Comparison of ENCODE assay signal across 35 cellular contexts in the genomic region with DNA sequence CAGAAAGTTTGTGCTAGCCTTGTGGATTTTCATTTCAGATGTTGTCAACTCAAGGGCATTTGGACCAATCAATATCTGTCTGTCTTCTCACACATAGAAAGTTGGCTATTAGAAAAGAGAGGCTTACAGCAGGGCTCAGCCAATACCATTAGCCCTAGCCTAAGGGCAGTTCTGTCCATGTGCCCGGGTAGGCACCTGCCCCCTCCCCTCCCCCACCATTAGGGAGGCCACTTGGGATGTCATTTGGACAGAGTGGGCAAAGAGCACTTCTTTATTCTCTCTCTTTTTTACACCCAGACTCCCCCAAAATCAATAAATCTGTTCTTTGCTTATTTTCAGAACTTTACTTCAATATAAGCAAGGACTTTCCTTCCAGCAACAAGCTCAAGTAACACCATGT.
"Had no signal": no experiment of that assay in that cellular context is flagged by ENCODE, and none has a peak within 500 bp of the region (broad histone marks: within the 10 kb centered on the region; RNA-seq: fewer than 3 reads in every experiment).

No MANE protein-coding gene starts in this region.

- H3K9me3 ChIP-seq: ascending aorta had no signal

- H3K4me3 ChIP-seq: ascending aorta, cardiac muscle cell had no signal

- H3K9me3 Mint-ChIP-seq: activated B cell treated with CpG ODN at 0.5 μM for 24 hours; activated CD4-positive, alpha-beta memory T cell treated with anti-CD3 and anti-CD28 coated beads, Interleukin-2, amount 10 ng/mL, durations not matched to agents 7 days and 5 days; activated CD4-positive, alpha-beta T cell treated with anti-CD3 and anti-CD28 coated beads, Interleukin-2, amount 10 ng/mL, durations not matched to agents 7 days and 5 days; activated naive CD4-positive, alpha-beta T cell treated with anti-CD3 and anti-CD28 coated beads, Interleukin-2, amount 10 ng/mL, durations not matched to agents 7 days and 5 days; activated naive CD4-positive, alpha-beta T cell treated with anti-CD3 and anti-CD28 coated beads, Interleukin-2, amount 50 U/mL, for 24 hours; activated naive CD8-positive, alpha-beta T cell treated with anti-CD3 and anti-CD28 coated beads, Interleukin-2, amount 10 ng/mL, durations not matched to agents 7 days and 5 days; activated naive CD8-positive, alpha-beta T cell treated with anti-CD3 and anti-CD28 coated beads, Interleukin-2, amount 50 U/mL, for 24 hours; activated T-cell treated with anti-CD3 and anti-CD28 coated beads, Interleukin-2, amount 50 U/mL, for 24 hours; activated T-helper 2 cell treated with anti-CD3 and anti-CD28 coated beads, Interferon-gamma antibody, Interleukin-2, Interleukin-4, amounts not matched to agents 10 μg/mL and 5 μg/mL and 100 μg/mL, durations not matched to agents 14 hours and 24 hours and 36 hours; central memory CD8-positive, alpha-beta T cell; T-helper 1 cell treated with Interleukin-12 subunit alpha and Interleukin-12 subunit beta and Interleukin-4 antibody, amounts not matched to agents 30 μg/mL and 1 μg/mL, for 36 hours; T-helper 2 cell treated with Interferon-gamma antibody and Interleukin-4, amounts not matched to agents 5 μg/mL and 100 μg/mL, for 36 hours had no signal

- DNase-seq: activated B cell treated with CpG ODN at 0.5 μM for 24 hours; activated CD4-positive, alpha-beta memory T cell treated with anti-CD3 and anti-CD28 coated beads, Interleukin-2, amount 10 ng/mL, durations not matched to agents 7 days and 5 days; activated CD4-positive, alpha-beta T cell treated with anti-CD3 and anti-CD28 coated beads for 4 hours; activated CD4-positive, alpha-beta T cell treated with anti-CD3 and anti-CD28 coated beads, Interleukin-2, amount 10 ng/mL, durations not matched to agents 7 days and 5 days; activated CD4-positive, alpha-beta T cell treated with anti-CD3 and anti-CD28 coated beads, Interleukin-2, amount 50 U/mL, for 48 hours; activated CD4-positive, CD25-positive, alpha-beta regulatory T cell treated with anti-CD3 and anti-CD28 coated beads, Interleukin-2, amount 50 U/mL, for 72 hours; activated CD8-positive, alpha-beta memory T cell treated with anti-CD3 and anti-CD28 coated beads for 24 hours; activated CD8-positive, alpha-beta memory T cell treated with anti-CD3 and anti-CD28 coated beads, Interleukin-2, amount 50 U/mL, for 48 hours; activated CD8-positive, alpha-beta T cell treated with anti-CD3 and anti-CD28 coated beads, Interleukin-2, amount 10 ng/mL, durations not matched to agents 7 days and 5 days; activated effector memory CD4-positive, alpha-beta T cell treated with Interleukin-2 at 50 U/mL for 16 hours; activated gamma-delta T cell; activated naive CD4-positive, alpha-beta T cell treated with anti-CD3 and anti-CD28 coated beads, Interleukin-2, amount 10 ng/mL, durations not matched to agents 7 days and 5 days; activated naive CD4-positive, alpha-beta T cell treated with Interleukin-2 at 50 U/mL for 16 hours; activated naive CD8-positive, alpha-beta T cell treated with anti-CD3 and anti-CD28 coated beads, Interleukin-2, amount 10 ng/mL, durations not matched to agents 7 days and 5 days; activated naive CD8-positive, alpha-beta T cell treated with anti-CD3 and anti-CD28 coated beads, Interleukin-2, amount 50 U/mL, for 24 hours; activated T-cell treated with anti-CD3 and anti-CD28 coated beads, Interleukin-2, amount 50 U/mL, for 24 hours; activated T-cell treated with anti-CD3 and anti-CD28 coated beads, Interleukin-2, amount 50 U/mL, for 48 hours; amygdala; anterior cingulate cortex; caudate nucleus; SW 1271; T-helper 1 cell; T-helper 2 cell; T-helper 9 cell had no signal

- H3K4me1 ChIP-seq: ascending aorta had no signal

- H3K4me3 Mint-ChIP-seq: activated B cell treated with CpG ODN at 0.5 μM for 24 hours; activated CD4-positive, alpha-beta memory T cell treated with anti-CD3 and anti-CD28 coated beads, Interleukin-2, amount 10 ng/mL, durations not matched to agents 7 days and 5 days; activated CD4-positive, alpha-beta T cell treated with anti-CD3 and anti-CD28 coated beads, Interleukin-2, amount 10 ng/mL, durations not matched to agents 7 days and 5 days; activated CD8-positive, alpha-beta memory T cell treated with anti-CD3 and anti-CD28 coated beads, Interleukin-2, amount 10 ng/mL, durations not matched to agents 7 days and 5 days; activated CD8-positive, alpha-beta T cell treated with anti-CD3 and anti-CD28 coated beads, Interleukin-2, amount 10 ng/mL, durations not matched to agents 7 days and 5 days; activated naive CD4-positive, alpha-beta T cell treated with anti-CD3 and anti-CD28 coated beads, Interleukin-2, amount 10 ng/mL, durations not matched to agents 7 days and 5 days; activated naive CD4-positive, alpha-beta T cell treated with anti-CD3 and anti-CD28 coated beads, Interleukin-2, amount 50 U/mL, for 24 hours; activated naive CD8-positive, alpha-beta T cell; activated naive CD8-positive, alpha-beta T cell treated with anti-CD3 and anti-CD28 coated beads, Interleukin-2, amount 10 ng/mL, durations not matched to agents 7 days and 5 days; activated naive CD8-positive, alpha-beta T cell treated with anti-CD3 and anti-CD28 coated beads, Interleukin-2, amount 50 U/mL, for 24 hours; activated T-cell treated with anti-CD3 and anti-CD28 coated beads, Interleukin-2, amount 50 U/mL, for 24 hours; brain; central memory CD8-positive, alpha-beta T cell; T-helper 1 cell treated with Interleukin-12 subunit alpha and Interleukin-12 subunit beta and Interleukin-4 antibody, amounts not matched to agents 30 μg/mL and 1 μg/mL, for 36 hours; T-helper 2 cell treated with Interferon-gamma antibody and Interleukin-4, amounts not matched to agents 5 μg/mL and 100 μg/mL, for 36 hours had no signal

- H3K4me1 Mint-ChIP-seq: activated B cell treated with CpG ODN at 0.5 μM for 24 hours; activated CD4-positive, alpha-beta memory T cell treated with anti-CD3 and anti-CD28 coated beads, Interleukin-2, amount 10 ng/mL, durations not matched to agents 7 days and 5 days; activated CD4-positive, alpha-beta T cell treated with anti-CD3 and anti-CD28 coated beads, Interleukin-2, amount 10 ng/mL, durations not matched to agents 7 days and 5 days; activated CD8-positive, alpha-beta memory T cell treated with anti-CD3 and anti-CD28 coated beads, Interleukin-2, amount 10 ng/mL, durations not matched to agents 7 days and 5 days; activated naive CD4-positive, alpha-beta T cell treated with anti-CD3 and anti-CD28 coated beads, Interleukin-2, amount 10 ng/mL, durations not matched to agents 7 days and 5 days; activated naive CD4-positive, alpha-beta T cell treated with anti-CD3 and anti-CD28 coated beads, Interleukin-2, amount 50 U/mL, for 24 hours; activated naive CD8-positive, alpha-beta T cell treated with anti-CD3 and anti-CD28 coated beads, Interleukin-2, amount 10 ng/mL, durations not matched to agents 7 days and 5 days; activated naive CD8-positive, alpha-beta T cell treated with anti-CD3 and anti-CD28 coated beads, Interleukin-2, amount 50 U/mL, for 24 hours; central memory CD8-positive, alpha-beta T cell had no signal

- H3K36me3 ChIP-seq: ascending aorta, cardiac muscle cell had no signal

- H3K27ac Mint-ChIP-seq: activated B cell treated with CpG ODN at 0.5 μM for 24 hours; activated CD4-positive, alpha-beta memory T cell treated with anti-CD3 and anti-CD28 coated beads, Interleukin-2, amount 10 ng/mL, durations not matched to agents 7 days and 5 days; activated CD4-positive, alpha-beta T cell treated with anti-CD3 and anti-CD28 coated beads, Interleukin-2, amount 10 ng/mL, durations not matched to agents 7 days and 5 days; activated CD8-positive, alpha-beta memory T cell treated with anti-CD3 and anti-CD28 coated beads, Interleukin-2, amount 10 ng/mL, durations not matched to agents 7 days and 5 days; activated CD8-positive, alpha-beta T cell treated with anti-CD3 and anti-CD28 coated beads, Interleukin-2, amount 10 ng/mL, durations not matched to agents 7 days and 5 days; activated naive CD4-positive, alpha-beta T cell treated with anti-CD3 and anti-CD28 coated beads, Interleukin-2, amount 10 ng/mL, durations not matched to agents 7 days and 5 days; activated naive CD4-positive, alpha-beta T cell treated with anti-CD3 and anti-CD28 coated beads, Interleukin-2, amount 50 U/mL, for 24 hours; activated naive CD8-positive, alpha-beta T cell; activated naive CD8-positive, alpha-beta T cell treated with anti-CD3 and anti-CD28 coated beads, Interleukin-2, amount 10 ng/mL, durations not matched to agents 7 days and 5 days; activated naive CD8-positive, alpha-beta T cell treated with anti-CD3 and anti-CD28 coated beads, Interleukin-2, amount 50 U/mL, for 24 hours; activated T-cell treated with anti-CD3 and anti-CD28 coated beads, Interleukin-2, amount 50 U/mL, for 24 hours; activated T-helper 2 cell treated with anti-CD3 and anti-CD28 coated beads, Interferon-gamma antibody, Interleukin-2, Interleukin-4, amounts not matched to agents 10 μg/mL and 5 μg/mL and 100 μg/mL, durations not matched to agents 14 hours and 24 hours and 36 hours; T-helper 1 cell treated with Interleukin-12 subunit alpha and Interleukin-12 subunit beta and Interleukin-4 antibody, amounts not matched to agents 30 μg/mL and 1 μg/mL, for 36 hours; T-helper 2 cell treated with Interferon-gamma antibody and Interleukin-4, amounts not matched to agents 5 μg/mL and 100 μg/mL, for 36 hours had no signal

- H3K27me3 Mint-ChIP-seq: activated B cell treated with CpG ODN at 0.5 μM for 24 hours; activated CD4-positive, alpha-beta memory T cell treated with anti-CD3 and anti-CD28 coated beads, Interleukin-2, amount 10 ng/mL, durations not matched to agents 7 days and 5 days; activated CD4-positive, alpha-beta T cell treated with anti-CD3 and anti-CD28 coated beads, Interleukin-2, amount 10 ng/mL, durations not matched to agents 7 days and 5 days; activated naive CD4-positive, alpha-beta T cell treated with anti-CD3 and anti-CD28 coated beads, Interleukin-2, amount 10 ng/mL, durations not matched to agents 7 days and 5 days; activated naive CD4-positive, alpha-beta T cell treated with anti-CD3 and anti-CD28 coated beads, Interleukin-2, amount 50 U/mL, for 24 hours; activated naive CD8-positive, alpha-beta T cell; activated naive CD8-positive, alpha-beta T cell treated with anti-CD3 and anti-CD28 coated beads, Interleukin-2, amount 50 U/mL, for 24 hours; activated T-cell treated with anti-CD3 and anti-CD28 coated beads, Interleukin-2, amount 50 U/mL, for 24 hours; central memory CD8-positive, alpha-beta T cell had no signal

- H3K27ac ChIP-seq: ascending aorta, cardiac muscle cell, VCaP had no signal

- H3K27me3 ChIP-seq: ascending aorta, cardiac muscle cell had no signal

- H3K36me3 Mint-ChIP-seq: activated CD8-positive, alpha-beta memory T cell treated with anti-CD3 and anti-CD28 coated beads, Interleukin-2, amount 10 ng/mL, durations not matched to agents 7 days and 5 days; activated naive CD4-positive, alpha-beta T cell treated with anti-CD3 and anti-CD28 coated beads, Interleukin-2, amount 10 ng/mL, durations not matched to agents 7 days and 5 days; activated naive CD4-positive, alpha-beta T cell treated with anti-CD3 and anti-CD28 coated beads, Interleukin-2, amount 50 U/mL, for 24 hours; activated naive CD8-positive, alpha-beta T cell; activated naive CD8-positive, alpha-beta T cell treated with anti-CD3 and anti-CD28 coated beads, Interleukin-2, amount 10 ng/mL, durations not matched to agents 7 days and 5 days; brain had no signal

- ATAC-seq: activated CD8-positive, alpha-beta memory T cell treated with anti-CD3 and anti-CD28 coated beads, Interleukin-2, amount 10 ng/mL, durations not matched to agents 7 days and 5 days; activated CD8-positive, alpha-beta T cell treated with anti-CD3 and anti-CD28 coated beads, Interleukin-2, amount 10 ng/mL, durations not matched to agents 7 days and 5 days; activated naive CD8-positive, alpha-beta T cell treated with anti-CD3 and anti-CD28 coated beads, Interleukin-2, amount 50 U/mL, for 24 hours had no signal
